In genomic region chr1:67832737-67833594, GRCh38 we compare ENCODE assay signal across 8 cellular contexts. TPM values are rescaled to one million over a fixed set of nuclear protein-coding genes. Genes with fewer than 3 reads are reported as not detected.
DNase-seq lines count a peak whose midpoint lies in the region; ATAC-seq, FAIRE-seq and TF ChIP-seq lines count a peak whose summit lies in the region.

Gene GNG12 (minus strand): TSS chr1:67833467. CDS start chr1:67707686, 125,781 bp downstream.

- no peak for TF ChIP-seq CTCF in BE2C (IDR thresholded peaks at IDR 0.05; ENCODE audit: low read depth, low read length)
- TF ChIP-seq CTCF in foreskin keratinocyte (conservative IDR thresholded peaks at IDR 0.05) = no peak

- intact Hi-C loops in activated T-helper 1 cell treated with anti-CD3 and anti-CD28 coated beads, Interleukin-12 subunit alpha, Interleukin-12 subunit beta, Interleukin-2, Interleukin-4 antibody, amounts not matched to agents 30 ng/mL and 10 ng/mL and 1 ng/mL, durations not matched to agents 14 hours and 24 hours and 36 hours (cut with micrococcal nuclease) = loop anchor here (5.0 kb wide), 1 partner anchor 66 kb away; no protein-coding TSS in a partner anchor

- no peaks in the 10 kb centered on the region for H3K36me3 Mint-ChIP-seq in activated T-helper 1 cell treated with anti-CD3 and anti-CD28 coated beads, Interleukin-12 subunit alpha, Interleukin-12 subunit beta, Interleukin-2, Interleukin-4 antibody, amounts not matched to agents 30 ng/mL and 10 ng/mL and 1 ng/mL, durations not matched to agents 14 hours and 24 hours and 36 hours (ENCODE audit: low read depth)
- H3K36me3 Mint-ChIP-seq in naive thymus-derived CD8-positive, alpha-beta T cell = peaks cover 0 to 2% (median 0%) of the 10 kb centered on the region in 3 donors

- peak; percentile 55 for FAIRE-seq in urothelium cell line (lab: Jason Lieb, UNC)

- peaks cover 10% of the 10 kb centered on the region for H3K4me1 Mint-ChIP-seq in activated T-helper 1 cell treated with anti-CD3 and anti-CD28 coated beads, Interleukin-12 subunit alpha, Interleukin-12 subunit beta, Interleukin-2, Interleukin-4 antibody, amounts not matched to agents 30 ng/mL and 10 ng/mL and 1 ng/mL, durations not matched to agents 14 hours and 24 hours and 36 hours (ENCODE audit: low read depth)
- peaks cover 13 to 30% (median 21%) of the 10 kb centered on the region in 4 donors for H3K4me1 Mint-ChIP-seq in naive thymus-derived CD8-positive, alpha-beta T cell

- ATAC-seq in GM19035 (IDR thresholded peaks at IDR 0.05; ENCODE audit: unreplicated experiment) (peak; percentile 67), foreskin keratinocyte (peak; percentile 70)
- ATAC-seq in naive thymus-derived CD8-positive, alpha-beta T cell = peak; percentile 49 to 67

- peaks cover 67% of the 10 kb centered on the region for H3K27me3 Mint-ChIP-seq in activated T-helper 1 cell treated with anti-CD3 and anti-CD28 coated beads, Interleukin-12 subunit alpha, Interleukin-12 subunit beta, Interleukin-2, Interleukin-4 antibody, amounts not matched to agents 30 ng/mL and 10 ng/mL and 1 ng/mL, durations not matched to agents 14 hours and 24 hours and 36 hours (ENCODE audit: insufficient read depth)
- peaks cover 31 to 58% (median 53%) of the 10 kb centered on the region in 5 donors for H3K27me3 Mint-ChIP-seq in naive thymus-derived CD8-positive, alpha-beta T cell

- H3K4me1 ChIP-seq in BE2C (no peaks in the 10 kb centered on the region), foreskin keratinocyte (peaks cover 45% of the 10 kb centered on the region)

- DNase-seq in BE2C (peak; percentile 75), LoVo (ENCODE audit: low spot score) (peak; percentile 77), foreskin keratinocyte (no peak), urothelium cell line (ENCODE audit: low spot score) (peak; percentile 90), NCI-H2107 (lab: John Stamatoyannopoulos, UW) (no peak)
- DNase-seq in activated T-helper 1 cell treated with anti-CD3 and anti-CD28 coated beads, Interleukin-12 subunit alpha, Interleukin-12 subunit beta, Interleukin-2, Interleukin-4 antibody, amounts not matched to agents 30 ng/mL and 10 ng/mL and 1 ng/mL, durations not matched to agents 14 hours and 24 hours and 36 hours (ENCODE audit: low spot score) = no peak
- peak in 1 of 10 donors; percentile 6 for DNase-seq in naive thymus-derived CD8-positive, alpha-beta T cell

- no peaks in the 10 kb centered on the region for H3K9me3 ChIP-seq in BE2C

- no peaks in the 10 kb centered on the region for H3K9me3 Mint-ChIP-seq in activated T-helper 1 cell treated with anti-CD3 and anti-CD28 coated beads, Interleukin-12 subunit alpha, Interleukin-12 subunit beta, Interleukin-2, Interleukin-4 antibody, amounts not matched to agents 30 ng/mL and 10 ng/mL and 1 ng/mL, durations not matched to agents 14 hours and 24 hours and 36 hours
- peaks cover 0 to 4% (median 0%) of the 10 kb centered on the region in 9 donors for H3K9me3 Mint-ChIP-seq in naive thymus-derived CD8-positive, alpha-beta T cell

- H3K4me3 Mint-ChIP-seq in activated T-helper 1 cell treated with anti-CD3 and anti-CD28 coated beads, Interleukin-12 subunit alpha, Interleukin-12 subunit beta, Interleukin-2, Interleukin-4 antibody, amounts not matched to agents 30 ng/mL and 10 ng/mL and 1 ng/mL, durations not matched to agents 14 hours and 24 hours and 36 hours = peak within 1 kb of the TSS; percentile 65
- H3K4me3 Mint-ChIP-seq in naive thymus-derived CD8-positive, alpha-beta T cell = peak within 1 kb of the TSS; percentile 70 to 88 (median 82)

- H3K27ac Mint-ChIP-seq in activated T-helper 1 cell treated with anti-CD3 and anti-CD28 coated beads, Interleukin-12 subunit alpha, Interleukin-12 subunit beta, Interleukin-2, Interleukin-4 antibody, amounts not matched to agents 30 ng/mL and 10 ng/mL and 1 ng/mL, durations not matched to agents 14 hours and 24 hours and 36 hours = no peak within 1 kb of the TSS
- H3K27ac Mint-ChIP-seq in naive thymus-derived CD8-positive, alpha-beta T cell = peak within 1 kb of the TSS in 1 of 10 donors; percentile 36

- H3K27ac ChIP-seq in foreskin keratinocyte = peak within 1 kb of the TSS; percentile 83

- POLR2A ChIA-PET in naive thymus-derived CD8-positive, alpha-beta T cell (lab: Charles Lee) = no interaction called here

- peak within 1 kb of the TSS; percentile 81 for H3K4me3 ChIP-seq in BE2C (ENCODE audit: low read depth, low read length)

- no peaks in the 10 kb centered on the region for H3K27me3 ChIP-seq in BE2C
- H3K27me3 ChIP-seq in foreskin keratinocyte = no peaks in the 10 kb centered on the region

- no peaks in the 10 kb centered on the region for H3K36me3 ChIP-seq in BE2C

RNA-seq across cellular contexts. Expression of gene GNG12, which starts in this region (rescaled TPM):
- polyA plus RNA-seq in BE2C (2012; ENCODE audit: insufficient read depth, insufficient read length, low read depth) = 8.3 TPM
- total RNA-seq in activated T-helper 1 cell treated with anti-CD3 and anti-CD28 coated beads, Interleukin-12 subunit alpha, Interleukin-12 subunit beta, Interleukin-2, Interleukin-4 antibody, amounts not matched to agents 30 ng/mL and 10 ng/mL and 1 ng/mL, durations not matched to agents 14 hours and 24 hours and 36 hours = 0.08 and 0.12 TPM in 2 replicates
- total RNA-seq in foreskin keratinocyte = 203 and 223 TPM in 2 replicates
- 67.8 and 74.1 TPM in 2 replicates for polyA plus RNA-seq in foreskin keratinocyte
- not detected for total RNA-seq in naive thymus-derived CD8-positive, alpha-beta T cell
- not detected for polyA plus RNA-seq in naive thymus-derived CD8-positive, alpha-beta T cell

Comparison
In these comparisons a context has a peak if more than half of its experiments do, and no peak if none do; other contexts are left out.
1. RNA of gene GNG12 (total RNA-seq): 203 to 223 TPM in foreskin keratinocyte; 0.08 to 0.12 TPM in activated T-helper 1 cell treated with anti-CD3 and anti-CD28 coated beads, Interleukin-12 subunit alpha, Interleukin-12 subunit beta, Interleukin-2, Interleukin-4 antibody, amounts not matched to agents 30 ng/mL and 10 ng/mL and 1 ng/mL, durations not matched to agents 14 hours and 24 hours and 36 hours and not detected in naive thymus-derived CD8-positive, alpha-beta T cell; every median in the first group is over 100 times any median in the second.
2. RNA of gene GNG12 (polyA plus RNA-seq): 67.8 to 74.1 TPM in foreskin keratinocyte; not detected in naive thymus-derived CD8-positive, alpha-beta T cell; every median in the first group is over 10 times any median in the second.
3. Peak in ATAC-seq in naive thymus-derived CD8-positive, alpha-beta T cell; RNA of the gene not detected or under 1 TPM.
4. DNase-seq: peak in BE2C (single experiment), LoVo (single experiment) and urothelium cell line (single experiment); none in activated T-helper 1 cell treated with anti-CD3 and anti-CD28 coated beads, Interleukin-12 subunit alpha, Interleukin-12 subunit beta, Interleukin-2, Interleukin-4 antibody, amounts not matched to agents 30 ng/mL and 10 ng/mL and 1 ng/mL, durations not matched to agents 14 hours and 24 hours and 36 hours (single experiment), foreskin keratinocyte (0 of 2) and NCI-H2107 (single experiment).
5. Peak in every context shown above with its lines, with median percentiles within 50 percentile points of each other: ATAC-seq.